ENCODE assay signal across 11 cellular contexts in genomic region chr6:127403636-127404035, GRCh38. TPM values are rescaled to one million over a fixed set of nuclear protein-coding genes. Genes with fewer than 3 reads are reported as not detected.
DNase-seq lines count a peak whose midpoint lies in the region; ATAC-seq and FAIRE-seq lines count a peak whose summit lies in the region.
"Had no signal": no experiment of that assay in that cellular context is flagged by ENCODE, and none has a peak within 500 bp of the region (broad histone marks: within the 10 kb centered on the region; RNA-seq: fewer than 3 reads in every experiment).

No MANE protein-coding gene starts in this region.

- peaks cover 2% of the 10 kb centered on the region for H3K36me3 Mint-ChIP-seq in activated naive CD8-positive, alpha-beta T cell treated with anti-CD3 and anti-CD28 coated beads for 36 hours
- no peaks in the 10 kb centered on the region for H3K36me3 Mint-ChIP-seq in naive thymus-derived CD8-positive, alpha-beta T cell

- peak; percentile 88 for ATAC-seq in GM21367 (IDR thresholded peaks at IDR 0.05; ENCODE audit: unreplicated experiment)
- peak; percentile 81 for ATAC-seq in HG03108 (IDR thresholded peaks at IDR 0.05; ENCODE audit: unreplicated experiment)
- no peak for ATAC-seq in naive thymus-derived CD8-positive, alpha-beta T cell

- peaks cover 5% of the 10 kb centered on the region for H3K9me3 Mint-ChIP-seq in activated naive CD8-positive, alpha-beta T cell treated with anti-CD3 and anti-CD28 coated beads for 36 hours
- H3K9me3 Mint-ChIP-seq in naive thymus-derived CD8-positive, alpha-beta T cell, result peaks cover 0 to 8% (median 0%) of the 10 kb centered on the region in 9 donors

- intact Hi-C loops in head of caudate nucleus (cut with DNase I), result no loop called here

- H3K4me1 Mint-ChIP-seq in activated naive CD8-positive, alpha-beta T cell treated with anti-CD3 and anti-CD28 coated beads for 36 hours, result peaks cover 12% of the 10 kb centered on the region
- peaks cover 0 to 7% (median under 1%) of the 10 kb centered on the region in 4 donors for H3K4me1 Mint-ChIP-seq in naive thymus-derived CD8-positive, alpha-beta T cell
- H3K4me1 Mint-ChIP-seq: neural progenitor cell had no signal

- no peak overlapping the region for H3K4me3 Mint-ChIP-seq in activated naive CD8-positive, alpha-beta T cell treated with anti-CD3 and anti-CD28 coated beads for 36 hours
- H3K4me3 Mint-ChIP-seq in naive thymus-derived CD8-positive, alpha-beta T cell, result no peak overlapping the region
- H3K4me3 Mint-ChIP-seq: neural progenitor cell had no signal

- peak; percentile 81 for FAIRE-seq in GM18507 (lab: Jason Lieb, UNC)

- peak overlapping the region; percentile 47 for H3K27ac Mint-ChIP-seq in activated naive CD8-positive, alpha-beta T cell treated with anti-CD3 and anti-CD28 coated beads for 36 hours
- no peak overlapping the region for H3K27ac Mint-ChIP-seq in naive thymus-derived CD8-positive, alpha-beta T cell
- H3K27ac Mint-ChIP-seq: neural progenitor cell had no signal

- POLR2A ChIA-PET in naive thymus-derived CD8-positive, alpha-beta T cell (lab: Charles Lee), result no interaction called here

- no peak for DNase-seq in GM18507 (ENCODE audit: extremely low spot score, insufficient read length, low read depth)
- no peak for DNase-seq in activated naive CD8-positive, alpha-beta T cell treated with anti-CD3 and anti-CD28 coated beads for 36 hours
- no peak for DNase-seq in GF-D8 (lab: John Stamatoyannopoulos, UW)
- no peak for DNase-seq in naive thymus-derived CD8-positive, alpha-beta T cell
- no peak for DNase-seq in head of caudate nucleus
- DNase-seq in iPS-NIHi11 (ENCODE audit: low spot score), result no peak
- DNase-seq: activated CD4-positive, alpha-beta T cell treated with anti-CD3 and anti-CD28 coated beads, Interleukin-2, amount 50 U/mL, for 1 hour; central memory CD4-positive, alpha-beta T cell had no signal

- no peaks in the 10 kb centered on the region for H3K27me3 Mint-ChIP-seq in activated naive CD8-positive, alpha-beta T cell treated with anti-CD3 and anti-CD28 coated beads for 36 hours
- peaks cover 0 to 3% (median 0%) of the 10 kb centered on the region in 5 donors for H3K27me3 Mint-ChIP-seq in naive thymus-derived CD8-positive, alpha-beta T cell

RNA-seq across cellular contexts. Expression of gene KIAA0408, which starts 55.6 kb away (rescaled TPM):
- total RNA-seq in activated naive CD8-positive, alpha-beta T cell treated with anti-CD3 and anti-CD28 coated beads for 36 hours, result 1 to 10 TPM; 2.3 to 3.1 TPM
- under 1 TPM; 0.63 to 0.75 TPM for total RNA-seq in naive thymus-derived CD8-positive, alpha-beta T cell
- polyA plus RNA-seq in naive thymus-derived CD8-positive, alpha-beta T cell, result under 1 TPM in 1 of 3 donors, not detected in 2; 0.24 TPM

Comparison
In these comparisons a context has a peak if more than half of its experiments do, and no peak if none do; other contexts are left out.
1. ATAC-seq: peak in GM21367 (single experiment) and HG03108 (single experiment); none in naive thymus-derived CD8-positive, alpha-beta T cell (0 of 2).